Comparison of ENCODE assay signal across 12 cellular contexts in genomic region chr7:131076711-131077170, GRCh38.
DNase-seq lines count a peak whose midpoint lies in the region; ATAC-seq, FAIRE-seq and TF ChIP-seq lines count a peak whose summit lies in the region.
"Had no signal": no experiment of that assay in that cellular context is flagged by ENCODE, and none has a peak within 500 bp of the region (broad histone marks: within the 10 kb centered on the region; RNA-seq: fewer than 3 reads in every experiment).

No MANE protein-coding gene starts in this region.

- TF ChIP-seq POLR2A in adrenal gland (IDR thresholded peaks at IDR 0.05) (no peak), GM12891 (IDR thresholded peaks at IDR 0.05; ENCODE audit: low read depth, low read length) (no peak)

- no peak for FAIRE-seq in pancreas (lab: Jason Lieb, UNC)
- FAIRE-seq in GM12891 (lab: Jason Lieb, UNC) = no peak
- FAIRE-seq: GM18507 had no signal

- 61 to 79% (median 73%) methylated on average over 4 of the region's 4 CpGs for WGBS in adrenal gland, 4 donors
- WGBS in pancreas, 2 donors = 34 to 40% methylated on average over 4 of the region's 4 CpGs

- CTCF ChIA-PET in naive thymus-derived CD4-positive, alpha-beta T cell (lab: Charles Lee) = no interaction called here

- peaks cover 50% of the 10 kb centered on the region for H3K36me3 Mint-ChIP-seq in central memory CD8-positive, alpha-beta T cell (ENCODE audit: insufficient read depth)
- peaks cover 0 to 26% (median 11%) of the 10 kb centered on the region in 5 donors for H3K36me3 Mint-ChIP-seq in naive thymus-derived CD4-positive, alpha-beta T cell

- no peak for ATAC-seq in central memory CD8-positive, alpha-beta T cell (replicated peaks; ENCODE audit: extremely low read depth, poor library complexity, severe bottlenecking)
- ATAC-seq in naive thymus-derived CD4-positive, alpha-beta T cell = no peak
- ATAC-seq in pancreas (no peak), HG02981 (IDR thresholded peaks at IDR 0.05; ENCODE audit: unreplicated experiment) (no peak)

- H3K9me3 ChIP-seq in naive thymus-derived CD4-positive, alpha-beta T cell (ENCODE audit: control insufficient read depth in 2 of 3, low read length in 3 of 3) = no peaks in the 10 kb centered on the region
- no peaks in the 10 kb centered on the region for H3K9me3 ChIP-seq in adrenal gland (replicated peaks in 1 of 3)
- no peaks in the 10 kb centered on the region for H3K9me3 ChIP-seq in pancreas

- no peak overlapping the region for H3K4me3 ChIP-seq in AG10803 (ENCODE audit: low read length)
- no peak overlapping the region for H3K4me3 ChIP-seq in naive thymus-derived CD4-positive, alpha-beta T cell (ENCODE audit: low read length)
- no peak overlapping the region for H3K4me3 ChIP-seq in adrenal gland
- no peak overlapping the region for H3K4me3 ChIP-seq in pancreas
- H3K4me3 ChIP-seq: PC-9 had no signal

- no peaks in the 10 kb centered on the region for H3K27me3 ChIP-seq in naive thymus-derived CD4-positive, alpha-beta T cell (ENCODE audit: control insufficient read depth in 2 of 2, insufficient read depth in 2 of 2, low read length in 2 of 2)
- H3K27me3 ChIP-seq in adrenal gland = no peaks in the 10 kb centered on the region
- H3K27me3 ChIP-seq in pancreas = no peaks in the 10 kb centered on the region

- peaks cover 45% of the 10 kb centered on the region for H3K4me1 Mint-ChIP-seq in central memory CD8-positive, alpha-beta T cell
- peaks cover 4 to 36% (median 22%) of the 10 kb centered on the region in 7 donors for H3K4me1 Mint-ChIP-seq in naive thymus-derived CD4-positive, alpha-beta T cell

- no peak for TF ChIP-seq CTCF in AG10803 (conservative IDR thresholded peaks at IDR 0.05; ENCODE audit: low read length)
- no peak for TF ChIP-seq CTCF in adrenal gland (IDR thresholded peaks at IDR 0.05)
- TF ChIP-seq CTCF in pancreas (IDR thresholded peaks at IDR 0.05) = no peak

- no peaks in the 10 kb centered on the region for H3K27me3 Mint-ChIP-seq in central memory CD8-positive, alpha-beta T cell
- no peaks in the 10 kb centered on the region for H3K27me3 Mint-ChIP-seq in naive thymus-derived CD4-positive, alpha-beta T cell

- peaks cover 0 to 11% (median 5%) of the 10 kb centered on the region in 3 experiments for H3K36me3 ChIP-seq in naive thymus-derived CD4-positive, alpha-beta T cell (ENCODE audit: control insufficient read depth in 2 of 3, insufficient read depth in 3 of 3, low read length in 3 of 3)
- H3K36me3 ChIP-seq in adrenal gland (replicated peaks in 1 of 2) = no peaks in the 10 kb centered on the region
- H3K36me3 ChIP-seq in pancreas = no peaks in the 10 kb centered on the region

- H3K9me3 Mint-ChIP-seq in central memory CD8-positive, alpha-beta T cell = no peaks in the 10 kb centered on the region
- no peaks in the 10 kb centered on the region for H3K9me3 Mint-ChIP-seq in naive thymus-derived CD4-positive, alpha-beta T cell

- DNase-seq in AG10803 (ENCODE audit: low read depth) (peak; percentile 22), LHCN-M2 (ENCODE audit: low read depth) (peak; percentile 46), adrenal gland (no peak), pancreas (no peak), GM12891 (ENCODE audit: insufficient read length, low spot score) (no peak)
- no peak for DNase-seq in central memory CD8-positive, alpha-beta T cell (ENCODE audit: low spot score in 2 of 2)
- DNase-seq in naive thymus-derived CD4-positive, alpha-beta T cell = no peak
- DNase-seq: activated CD4-positive, CD25-positive, alpha-beta regulatory T cell treated with anti-CD3 and anti-CD28 coated beads, Interleukin-2, amount 50 U/mL, for 72 hours; hypothalamus; PC-9 had no signal

- no peak overlapping the region for H3K27ac ChIP-seq in naive thymus-derived CD4-positive, alpha-beta T cell (ENCODE audit: low read depth, low read length)
- H3K27ac ChIP-seq in adrenal gland = peak overlapping the region in 2 of 5 donors; percentile 33 to 44
- peak overlapping the region in 2 of 4 donors; percentile 3 to 29 for H3K27ac ChIP-seq in pancreas
- H3K27ac ChIP-seq: PC-9 had no signal

- no peak overlapping the region for H3K27ac Mint-ChIP-seq in central memory CD8-positive, alpha-beta T cell (ENCODE audit: low read depth)
- peak overlapping the region in 6 of 9 donors; percentile 12 to 95 (median 69) for H3K27ac Mint-ChIP-seq in naive thymus-derived CD4-positive, alpha-beta T cell

- intact Hi-C loops in naive thymus-derived CD4-positive, alpha-beta T cell (cut with micrococcal nuclease) = no loop called here
- intact Hi-C loops in adrenal gland (cut with DNase I) = no loop called here
- intact Hi-C loops in pancreas (cut with DNase I) = no loop called here

- H3K4me1 ChIP-seq in naive thymus-derived CD4-positive, alpha-beta T cell (ENCODE audit: control insufficient read depth in 2 of 2, insufficient read depth in 2 of 2, low read length in 2 of 2) = peaks cover 17 to 67% of the 10 kb centered on the region in 2 donors
- H3K4me1 ChIP-seq in adrenal gland (replicated peaks in 1 of 2) (peaks cover 12 to 52% of the 10 kb centered on the region in 2 donors), pancreas (peaks cover 7 to 24% (median 14%) of the 10 kb centered on the region in 3 donors)

- peak overlapping the region; percentile 55 for H3K4me3 Mint-ChIP-seq in central memory CD8-positive, alpha-beta T cell
- peak overlapping the region in 6 of 10 donors; percentile 3 to 70 (median 58) for H3K4me3 Mint-ChIP-seq in naive thymus-derived CD4-positive, alpha-beta T cell

- POLR2A ChIA-PET in naive thymus-derived CD4-positive, alpha-beta T cell (lab: Charles Lee) = no interaction called here

TF ChIP-seq in GM12891, 5 proteins besides CTCF, POLR2A, EP300 and RAD21:
- TF ChIP-seq PAX5 (IDR thresholded peaks at IDR 0.05; ENCODE audit: insufficient read depth, low read length, severe bottlenecking) (no peak), POU2F2 (IDR thresholded peaks at IDR 0.05; ENCODE audit: low read depth, low read length) (no peak), TAF1 (IDR thresholded peaks at IDR 0.05; ENCODE audit: low read depth, low read length) (no peak), SPI1 (IDR thresholded peaks at IDR 0.05; ENCODE audit: low read depth, low read length) (no peak), POLR2AphosphoS5 (IDR thresholded peaks at IDR 0.05; ENCODE audit: low read depth, low read length) (no peak)

Comparison
In these comparisons a context has a peak if more than half of its experiments do, and no peak if none do; other contexts are left out.
1. DNase-seq: peak in AG10803 (single experiment) and LHCN-M2 (single experiment); none in central memory CD8-positive, alpha-beta T cell (0 of 2), naive thymus-derived CD4-positive, alpha-beta T cell (0 of 9), adrenal gland (0 of 7), pancreas (0 of 6) and GM12891 (single experiment).